Comparison of ENCODE assay signal across 8 cellular contexts in the genomic region with DNA sequence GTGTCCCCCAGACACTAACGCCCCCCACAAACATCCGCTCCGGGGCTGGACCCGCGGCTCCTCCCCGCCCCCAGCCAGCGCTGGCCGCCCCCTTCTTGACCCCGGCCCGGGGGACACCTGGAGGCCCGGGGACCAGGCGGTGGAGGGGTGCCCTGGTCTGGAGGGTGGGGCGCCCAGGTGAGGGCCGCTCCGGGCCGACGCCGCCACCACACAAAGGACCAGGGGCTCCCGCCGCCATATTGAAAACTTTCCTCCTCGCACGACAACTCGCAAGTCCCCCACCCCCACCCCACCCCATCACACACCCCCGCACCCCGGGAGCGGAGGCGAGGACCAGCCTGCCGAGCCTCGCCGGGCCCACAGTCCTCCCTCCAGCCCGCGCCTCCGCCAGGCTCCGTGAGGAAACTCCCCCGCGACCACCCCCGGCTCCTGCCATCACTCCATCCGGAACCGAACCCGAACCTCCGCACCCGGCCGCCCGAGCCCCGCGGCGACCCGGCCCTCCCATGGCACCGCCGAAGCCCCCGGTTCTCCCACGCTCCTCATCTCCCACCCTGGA. TPM values are rescaled to one million over a fixed set of nuclear protein-coding genes. Genes with fewer than 3 reads are reported as not detected.
A peak's percentile ranks its signal among the peaks of the same experiment; 100 is the strongest.
DNase-seq lines count a peak whose midpoint lies in the region; TF ChIP-seq lines count a peak whose summit lies in the region.

No MANE protein-coding gene starts in this region.

- peaks cover 51% of the 10 kb centered on the region for H3K4me1 ChIP-seq in GM23248 (ENCODE audit: insufficient read depth)

- no peak for TF ChIP-seq CTCF in brain microvascular endothelial cell (IDR thresholded peaks at IDR 0.05; ENCODE audit: low read depth, low read length, missing control alignments)

- H3K4me3 ChIP-seq in GM23248: peak overlapping the region; percentile 94
- peak overlapping the region; percentile 86 for H3K4me3 ChIP-seq in brain microvascular endothelial cell (ENCODE audit: low read depth, low read length)

- no peaks in the 10 kb centered on the region for H3K9me2 ChIP-seq in GM23248 (ENCODE audit: insufficient read depth)

- H3K9me3 ChIP-seq in GM23248 (ENCODE audit: low read depth): no peaks in the 10 kb centered on the region

- H3K36me3 ChIP-seq in GM23248 (ENCODE audit: low read depth) (no peaks in the 10 kb centered on the region), brain microvascular endothelial cell (replicated peaks) (peaks cover 2% of the 10 kb centered on the region)

- peak overlapping the region; percentile 98 for H3K4me2 ChIP-seq in GM23248 (ENCODE audit: unreplicated experiment)

- DNase-seq in 8988T (peak; percentile 83), GM23248 (peak; percentile 81), T-helper 22 cell (ENCODE audit: low read depth) (peak; percentile 5), brain microvascular endothelial cell (no peak), iris pigment epithelial cell (ENCODE audit: low read depth) (peak; percentile 53), kidney glomerular epithelial cell (lab: John Stamatoyannopoulos, UW) (no peak), OCI-M2 (lab: John Stamatoyannopoulos, UW; ENCODE audit: unreplicated experiment) (no peak)
- DNase-seq in stimulated activated CD4-positive, alpha-beta T cell treated with anti-CD3 and anti-CD28 coated beads, Interleukin-15, amount 100 ng/mL, for 48 hours (ENCODE audit: low read depth in 2 of 2): peak; percentile 26 to 34

- WGBS in GM23248 (ENCODE audit: low coverage in 1 of 2, low lambda C conversion rate in 2 of 2, missing lambda C conversion rate in 2 of 2), 2 experiments: 0 to 3% methylated on average over 11 to 40 of the region's 52 CpGs

- H3K79me2 ChIP-seq in GM23248 (ENCODE audit: insufficient read depth): peaks cover 55% of the 10 kb centered on the region

- 0 out of 2 replicates have a peak overlapping the region, but pooled peaks have one; percentile 92 for H2AFZ ChIP-seq in GM23248

- peak overlapping the region; percentile 98 for H3K9ac ChIP-seq in GM23248

- H3K27ac ChIP-seq in GM23248 (peak overlapping the region; percentile 85), brain microvascular endothelial cell (peak overlapping the region; percentile 87)

- peaks cover 50% of the 10 kb centered on the region for H3F3A ChIP-seq in GM23248 (ENCODE audit: insufficient read depth)

- H4K20me1 ChIP-seq in GM23248 (ENCODE audit: insufficient read depth): peaks cover 32% of the 10 kb centered on the region

- in situ Hi-C loops in GM23248 (cut with MboI) (no loop called here), brain microvascular endothelial cell (cut with HindIII; ENCODE audit: low pct_ligation_motif_present, low sequenced_read_pairs) (no loop called here)

- H3K27me3 ChIP-seq in GM23248 (replicated peaks; ENCODE audit: insufficient read depth): no peaks in the 10 kb centered on the region
- no peaks in the 10 kb centered on the region for H3K27me3 ChIP-seq in brain microvascular endothelial cell (replicated peaks)

RNA-seq across cellular contexts. Expression of gene KDM5B, which starts 0.8 kb away (rescaled TPM):
- 64.3 and 74.7 TPM in 2 replicates for total RNA-seq in GM23248 (2014; rRNA removed; shearing (Covaris generic))
- polyA plus RNA-seq in GM23248 (2016; fragmentation: Nextera tagmentation; extraction: Ambion mirVana): 74.4 and 79.5 TPM in 2 replicates

RNA-seq across cellular contexts. Expression of gene PCAT6, which starts 3.3 kb away (rescaled TPM):
- total RNA-seq in GM23248 (2014; rRNA removed; shearing (Covaris generic)): not detected in 2 replicates
- polyA plus RNA-seq in GM23248 (2016; fragmentation: Nextera tagmentation; extraction: Ambion mirVana): 9.4 and 13.9 TPM in 2 replicates

Comparison
In these comparisons a context has a peak if more than half of its experiments do, and no peak if none do; other contexts are left out.
1. DNase-seq: peak in 8988T (single experiment), GM23248 (single experiment), T-helper 22 cell (single experiment), iris pigment epithelial cell (single experiment) and stimulated activated CD4-positive, alpha-beta T cell treated with anti-CD3 and anti-CD28 coated beads, Interleukin-15, amount 100 ng/mL, for 48 hours (2 of 2); none in brain microvascular endothelial cell (single experiment), kidney glomerular epithelial cell (single experiment) and OCI-M2 (single experiment).